ENCODE assay signal across 8 cellular contexts in genomic region chr18:9743200-9744016, GRCh38. TPM values are rescaled to one million over a fixed set of nuclear protein-coding genes. Genes with fewer than 3 reads are reported as not detected.
DNase-seq lines count a peak whose midpoint lies in the region; ATAC-seq and TF ChIP-seq lines count a peak whose summit lies in the region.

No MANE protein-coding gene starts in this region.

- H3K27ac ChIP-seq in coronary artery, result peak overlapping the region in 1 of 2 donors; percentile 57

- H3K4me1 ChIP-seq in mucosa of descending colon (ENCODE audit: low read depth), result peaks cover 4% of the 10 kb centered on the region

- intact Hi-C loops in mucosa of descending colon (cut with DNase I, micrococcal nuclease), result no loop called here

- H3K9me3 ChIP-seq in mucosa of descending colon, result no peaks in the 10 kb centered on the region

- TF ChIP-seq CTCF in coronary artery (IDR thresholded peaks at IDR 0.05), result no peak
- TF ChIP-seq CTCF in mucosa of descending colon (IDR thresholded peaks at IDR 0.05), result no peak

- no peaks in the 10 kb centered on the region for H3K36me3 ChIP-seq in mucosa of descending colon (ENCODE audit: low read depth)

- DNase-seq in CD1c-positive myeloid dendritic cell (ENCODE audit: extremely low spot score), result peak; percentile 81
- DNase-seq in MV-4-11 (lab: John Stamatoyannopoulos, UW), result peak; percentile 97
- DNase-seq in coronary artery (ENCODE audit: low spot score), result no peak
- DNase-seq in mucosa of descending colon, result peak in 1 of 3 donors; percentile 56
- DNase-seq in NCI-H524 (lab: John Stamatoyannopoulos, UW), result no peak
- DNase-seq in middle frontal gyrus (ENCODE audit: extremely low spot score, low spot score), result no peak
- no peak for DNase-seq in T-helper 1 cell
- no peak for DNase-seq in NCI-H748 (lab: John Stamatoyannopoulos, UW; ENCODE audit: unreplicated experiment)

- peak overlapping the region; percentile 56 for H3K4me3 ChIP-seq in coronary artery
- H3K4me3 ChIP-seq in mucosa of descending colon, result no peak overlapping the region

- ATAC-seq in mucosa of descending colon, result peak; percentile 78

RNA-seq across cellular contexts. Expression of gene RAB31, which starts 35.3 kb away (rescaled TPM):
- total RNA-seq in mucosa of descending colon, result 10 to 100 TPM; 12.8 to 58.5 (median 27.4) TPM

Comparison
In these comparisons a context has a peak if more than half of its experiments do, and no peak if none do; other contexts are left out.
1. DNase-seq: peak in CD1c-positive myeloid dendritic cell (single experiment) and MV-4-11 (single experiment); none in coronary artery (single experiment), NCI-H524 (0 of 2), middle frontal gyrus (single experiment), T-helper 1 cell (0 of 5) and NCI-H748 (single experiment).